ENCODE assay signal across 1 cellular context in genomic region chr7:114930829-114931655, GRCh38.
TF ChIP-seq lines count a peak whose summit lies in the region.

No MANE protein-coding gene starts in this region.

TF ChIP-seq in GM12878, 131 proteins besides CTCF, POLR2A, EP300 and RAD21 (continues in another document):
- TF ChIP-seq CUX1 (IDR thresholded peaks at IDR 0.05; ENCODE audit: insufficient replicate concordance, low read depth, low read length) (peak; percentile 50), MEF2B (IDR thresholded peaks at IDR 0.05; ENCODE audit: partially characterized antibody, poor library complexity, severe bottlenecking) (no peak), SIX5 (IDR thresholded peaks at IDR 0.05; ENCODE audit: low read depth, low read length, severe bottlenecking) (no peak), E2F4 (IDR thresholded peaks at IDR 0.05; ENCODE audit: low read depth, low read length) (no peak), KLF5 (IDR thresholded peaks at IDR 0.05; ENCODE audit: partially characterized antibody) (no peak), TARDBP (IDR thresholded peaks at IDR 0.05; ENCODE audit: borderline replicate concordance) (no peak), POLR2AphosphoS2 (IDR thresholded peaks at IDR 0.05; ENCODE audit: low read depth, low read length) (no peak), RFX5 (IDR thresholded peaks at IDR 0.05; ENCODE audit: low read depth, low read length) (no peak), FOXM1 (IDR thresholded peaks at IDR 0.05; ENCODE audit: low read depth, low read length) (peak; percentile 73; the same call in 1 of the 2 replicates), SUZ12 (IDR thresholded peaks at IDR 0.05; ENCODE audit: unreplicated experiment) (no peak), PML (IDR thresholded peaks at IDR 0.05; ENCODE audit: low read length) (no peak), ETV6 (conservative IDR thresholded peaks at IDR 0.05 in 1 of 2, IDR thresholded peaks at IDR 0.05 in 1 of 2; ENCODE audit: borderline replicate concordance in 1 of 2, low read depth in 1 of 2) (no peak), PKNOX1 (IDR thresholded peaks at IDR 0.05) (0 out of 2 replicates have a peak, but pooled peaks have one; percentile 5), ZNF687 (IDR thresholded peaks at IDR 0.05) (no peak), ATF3 (IDR thresholded peaks at IDR 0.05; ENCODE audit: borderline replicate concordance, extremely low read depth, low read depth, low read length) (no peak), ZBTB4 (CRISPR knock-in tag; IDR thresholded peaks at IDR 0.05) (no peak), ZBTB11 (CRISPR knock-in tag; IDR thresholded peaks at IDR 0.05) (no peak), CREM (IDR thresholded peaks at IDR 0.05; ENCODE audit: low read depth) (peak; percentile 40; the same call in 1 of the 2 replicates), NFYA (IDR thresholded peaks at IDR 0.05; ENCODE audit: borderline replicate concordance, low read depth, low read length) (no peak), CHD1 (IDR thresholded peaks at IDR 0.05; ENCODE audit: low read depth, low read length) (0 out of 2 replicates have a peak, but pooled peaks have one; percentile 12), MXI1 (IDR thresholded peaks at IDR 0.05; ENCODE audit: low read depth, low read length) (peak; percentile 89; the same call in 1 of the 2 replicates), EED (IDR thresholded peaks at IDR 0.05; ENCODE audit: low read depth) (no peak), ELK1 (IDR thresholded peaks at IDR 0.05; ENCODE audit: low read depth, low read length) (no peak), MEF2A (IDR thresholded peaks at IDR 0.05; ENCODE audit: insufficient read depth, low read depth, low read length) (peak; percentile 56; the same call in 1 of the 2 replicates), PRDM15 (CRISPR knock-in tag; IDR thresholded peaks at IDR 0.05) (no peak), KAT2A (conservative IDR thresholded peaks at IDR 0.05; ENCODE audit: control insufficient read depth, low read depth, low read length) (no peak), NFIC (IDR thresholded peaks at IDR 0.05; ENCODE audit: low read depth, low read length) (peak; percentile 85), MAX (IDR thresholded peaks at IDR 0.05; ENCODE audit: low read depth, low read length) (no peak), SMARCA5 (IDR thresholded peaks at IDR 0.05) (no peak; the same call in none of the 2 replicates)
